8 cellular contexts compared by ENCODE assay signal in the genomic region with DNA sequence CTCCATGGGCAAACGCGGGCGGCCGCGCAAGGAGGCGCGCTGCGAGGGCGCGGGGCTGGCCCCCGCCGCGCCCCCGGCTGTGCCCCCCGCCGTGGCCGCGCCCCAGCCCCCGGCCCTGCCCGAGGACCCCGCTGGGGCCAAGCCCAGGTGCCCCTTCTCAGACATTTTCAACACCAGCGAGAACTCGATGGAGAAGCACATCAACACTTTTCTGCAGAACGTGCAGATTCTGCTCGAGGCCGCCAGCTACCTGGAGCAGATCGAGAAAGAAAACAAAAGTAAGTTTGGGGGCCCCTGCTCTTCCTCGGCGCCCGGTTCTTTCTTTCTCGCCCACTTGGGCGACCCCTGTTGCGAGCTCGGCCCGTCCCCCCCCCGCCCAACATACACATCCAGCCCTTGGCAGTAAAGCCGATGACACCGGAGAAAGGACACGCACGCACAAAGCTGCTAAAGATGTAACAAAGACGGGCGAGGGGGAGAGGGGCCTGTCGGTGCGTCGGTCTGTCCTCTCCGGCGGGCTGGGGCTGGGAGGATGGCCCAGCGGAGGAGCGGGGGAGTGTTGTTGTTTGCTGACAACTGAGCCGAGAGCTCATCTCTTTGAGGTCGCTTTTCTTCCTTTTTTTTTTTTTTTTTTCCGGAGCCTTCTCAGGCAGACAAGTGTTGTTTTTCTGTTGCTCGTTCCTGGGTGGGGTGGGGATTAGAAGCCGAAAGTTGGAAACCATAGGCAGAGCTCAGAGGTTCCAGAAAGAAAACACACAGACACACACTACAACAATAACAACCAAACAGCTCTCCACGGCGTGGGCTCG. TPM values are rescaled to one million over a fixed set of nuclear protein-coding genes. Genes with fewer than 3 reads are reported as not detected.
A peak's percentile ranks its signal among the peaks of the same experiment; 100 is the strongest.
DNase-seq lines count a peak whose midpoint lies in the region; ATAC-seq, FAIRE-seq and TF ChIP-seq lines count a peak whose summit lies in the region.

No MANE protein-coding gene starts in this region.

- H3K9ac ChIP-seq in ES-I3 (ENCODE audit: low read depth, low read length) (peak overlapping the region; percentile 73), iPS-20b (ENCODE audit: low read depth, low read length) (peak overlapping the region; percentile 28; the same call in 1 of the 2 replicates)

- H3K4me3 ChIP-seq in astrocyte of the cerebellum (ENCODE audit: low read depth, low read length) (peak overlapping the region; percentile 70), iPS-20b (ENCODE audit: low read length) (peak overlapping the region; percentile 67), small intestine (ENCODE audit: low read depth in 1 of 2, low read length in 2 of 2) (peak overlapping the region; percentile 56 to 79)

- no peaks in the 10 kb centered on the region for H3K36me3 ChIP-seq in ES-I3 (ENCODE audit: insufficient read depth, low read length)
- H3K36me3 ChIP-seq in iPS-20b (ENCODE audit: insufficient read depth, low read depth, low read length): no peaks in the 10 kb centered on the region
- H3K36me3 ChIP-seq in small intestine (ENCODE audit: control insufficient read depth in 2 of 2, insufficient read depth in 2 of 2, low read length in 2 of 2): no peaks in the 10 kb centered on the region

- ATAC-seq in HG03571 (IDR thresholded peaks at IDR 0.05; ENCODE audit: unreplicated experiment) (peak; percentile 1), GM19395 (IDR thresholded peaks at IDR 0.05; ENCODE audit: unreplicated experiment) (no peak)

- no peak for FAIRE-seq in small intestine (lab: Jason Lieb, UNC)

- DNase-seq in SKM-1 (lab: John Stamatoyannopoulos, UW; ENCODE audit: unreplicated experiment) (peak; percentile 17), astrocyte of the cerebellum (ENCODE audit: low read depth) (no peak), small intestine (peak; percentile 36), H4 (ENCODE audit: low spot score) (no peak)

- in situ Hi-C loops in astrocyte of the cerebellum (cut with HindIII; ENCODE audit: low sequenced_read_pairs): no loop called here

- H3K9me3 ChIP-seq in ES-I3 (ENCODE audit: control insufficient read depth, insufficient read depth, low read length) (no peaks in the 10 kb centered on the region), iPS-20b (ENCODE audit: insufficient read depth, low read depth, low read length) (no peaks in the 10 kb centered on the region), small intestine (ENCODE audit: control insufficient read depth, low read depth) (no peaks in the 10 kb centered on the region)

- WGBS in small intestine, 3 donors: 0 to 1% (median 0%) methylated on average over 29 to 57 of the region's 57 CpGs

- H3K27me3 ChIP-seq in iPS-20b (ENCODE audit: insufficient read depth, low read length): peaks cover 94% of the 10 kb centered on the region
- no peaks in the 10 kb centered on the region for H3K27me3 ChIP-seq in small intestine (ENCODE audit: control insufficient read depth in 2 of 2, insufficient read depth in 2 of 2, low read length in 2 of 2)

- no peak for TF ChIP-seq CTCF in astrocyte of the cerebellum (IDR thresholded peaks at IDR 0.05; ENCODE audit: low read depth, low read length, missing control alignments)

- H3K4me1 ChIP-seq in ES-I3 (ENCODE audit: insufficient read depth, low read length): peaks cover 19% of the 10 kb centered on the region
- H3K4me1 ChIP-seq in iPS-20b (ENCODE audit: insufficient read depth, low read length): peaks cover 14% of the 10 kb centered on the region; the same call in 1 of the 2 replicates
- peaks cover 0 to 6% of the 10 kb centered on the region in 2 donors for H3K4me1 ChIP-seq in small intestine (ENCODE audit: control insufficient read depth in 2 of 2, insufficient read depth in 1 of 2, low read depth in 1 of 2, low read length in 1 of 2)

- H3K27ac ChIP-seq in iPS-20b (ENCODE audit: low read length): no peak overlapping the region
- H3K27ac ChIP-seq in small intestine (ENCODE audit: low read depth in 1 of 2, low read length in 1 of 2): peak overlapping the region; percentile 83 to 85

RNA-seq across cellular contexts. Expression of a gene that starts 0.6 kb away (rescaled TPM):
- polyA plus RNA-seq in small intestine: 10 to 100 TPM; 12.0 to 19.2 (median 16.8) TPM
- 16.7 and 17.4 TPM in 2 replicates for total RNA-seq in H4 (2014; rRNA removed; shearing (Covaris generic))

Comparison
In these comparisons a context has a peak if more than half of its experiments do, and no peak if none do; other contexts are left out.
1. DNase-seq: peak in SKM-1 (single experiment) and small intestine (single experiment); none in astrocyte of the cerebellum (single experiment) and H4 (single experiment).
2. Peak in every context shown above with its lines, with median percentiles within 50 percentile points of each other: H3K4me3 ChIP-seq.